ENCODE assay signal across 17 cellular contexts in the genomic region with DNA sequence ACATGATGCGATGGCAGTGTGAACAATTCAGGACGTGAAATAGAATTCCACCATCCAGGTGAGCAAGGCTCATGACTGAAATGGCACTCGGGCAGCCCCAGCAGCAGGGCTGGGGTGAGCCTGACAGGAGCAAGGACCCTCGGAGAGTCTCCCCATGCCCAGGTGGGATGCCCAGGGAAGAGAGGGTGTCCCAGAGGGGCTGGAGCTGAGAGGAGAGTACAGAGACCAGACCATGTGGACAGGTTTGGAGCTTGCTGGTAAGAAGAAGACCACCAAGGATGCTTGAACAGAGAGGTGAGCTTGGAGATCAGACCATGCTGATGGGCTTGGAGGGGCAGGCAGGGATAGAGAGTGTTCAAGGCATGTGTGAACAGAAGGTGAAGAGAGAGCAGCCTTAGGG.
DNase-seq lines count a peak whose midpoint lies in the region; ATAC-seq, FAIRE-seq and TF ChIP-seq lines count a peak whose summit lies in the region.
"Had no signal": no experiment of that assay in that cellular context is flagged by ENCODE, and none has a peak within 500 bp of the region (broad histone marks: within the 10 kb centered on the region; RNA-seq: fewer than 3 reads in every experiment).

No MANE protein-coding gene starts in this region.

- 71 to 75% (median 74%) methylated on average over 4 of the region's 4 CpGs for WGBS in heart left ventricle, 4 donors
- WGBS in K562 (ENCODE audit: insufficient coverage, low coverage, missing lambda C conversion rate), result 8% methylated on average over 4 of the region's 4 CpGs
- WGBS in upper lobe of left lung, 2 donors, result 64 to 82% methylated on average over 4 of the region's 4 CpGs

- POLR2A ChIA-PET in K562 (lab: Yijun Ruan, JAX), result no interaction called here

- H3K9me3 Mint-ChIP-seq in activated CD8-positive, alpha-beta memory T cell treated with anti-CD3 and anti-CD28 coated beads, Interleukin-2, amount 10 ng/mL, durations not matched to agents 7 days and 5 days (ENCODE audit: low read depth), result no peaks in the 10 kb centered on the region

- H3K4me1 Mint-ChIP-seq in activated CD8-positive, alpha-beta memory T cell treated with anti-CD3 and anti-CD28 coated beads, Interleukin-2, amount 10 ng/mL, durations not matched to agents 7 days and 5 days, result peaks cover 2% of the 10 kb centered on the region

- CTCF ChIA-PET in K562 (lab: Yijun Ruan, JAX; ENCODE audit: low intra/inter-chr PET ratio), result no interaction called here
- CTCF ChIA-PET in activated CD8-positive, alpha-beta memory T cell treated with anti-CD3 and anti-CD28 coated beads, Interleukin-2, amount 10 ng/mL, durations not matched to agents 7 days and 5 days (lab: Charles Lee), result interaction anchor here (1.0 kb wide), 1 partner anchor 19 kb away, joined by 3 read pairs; no protein-coding TSS in a partner anchor

- H3K9ac ChIP-seq in K562 (ENCODE audit: insufficient read depth in 1 of 2, low read depth in 2 of 2, low read length in 2 of 2), result peak overlapping the region in 1 of 2 experiments; percentile 6; a peak in 1 of 4 replicates

- H3K79me2 ChIP-seq in K562 (ENCODE audit: control insufficient read depth, insufficient read depth, low read length), result no peaks in the 10 kb centered on the region

- H3K27ac Mint-ChIP-seq in activated CD8-positive, alpha-beta memory T cell treated with anti-CD3 and anti-CD28 coated beads, Interleukin-2, amount 10 ng/mL, durations not matched to agents 7 days and 5 days, result no peak overlapping the region

- TF ChIP-seq RAD21 in K562 (CRISPR knock-in tag; conservative IDR thresholded peaks at IDR 0.05 in 1 of 2, IDR thresholded peaks at IDR 0.05 in 1 of 2), result no peak

- no TSS peak for BruUV-seq in K562 (replicated peaks; lab: Mats Ljungman, UMichigan)

- no peak for FAIRE-seq in K562 (lab: Jason Lieb, UNC)

- H4K20me1 ChIP-seq in K562 (replicated peaks; ENCODE audit: control insufficient read depth, insufficient read depth, low read length), result peaks cover 7% of the 10 kb centered on the region; the same call in 1 of the 2 replicates

- TF ChIP-seq CTCF in heart left ventricle (IDR thresholded peaks at IDR 0.05), result no peak
- no peak for TF ChIP-seq CTCF in K562 (IDR thresholded peaks at IDR 0.05 in 2 of 3, conservative IDR thresholded peaks at IDR 0.05 in 1 of 3; ENCODE audit: insufficient read depth in 2 of 3, low read depth in 1 of 3, low read length in 3 of 3)
- no peak for TF ChIP-seq CTCF in upper lobe of left lung (IDR thresholded peaks at IDR 0.05)

- H3K4me3 ChIP-seq in heart left ventricle, result no peak overlapping the region
- H3K4me3 ChIP-seq in K562, result no peak overlapping the region
- no peak overlapping the region for H3K4me3 ChIP-seq in upper lobe of left lung

- H3K27me3 Mint-ChIP-seq in activated CD8-positive, alpha-beta memory T cell treated with anti-CD3 and anti-CD28 coated beads, Interleukin-2, amount 10 ng/mL, durations not matched to agents 7 days and 5 days, result peaks cover 59% of the 10 kb centered on the region

- ATAC-seq in heart left ventricle (peak in 1 of 4 donors; percentile 9), left ventricle myocardium superior (no peak), K562 (no peak), upper lobe of left lung (ENCODE audit: low FRiP score in 2 of 2) (no peak)
- ATAC-seq in activated CD8-positive, alpha-beta memory T cell treated with anti-CD3 and anti-CD28 coated beads, Interleukin-2, amount 10 ng/mL, durations not matched to agents 7 days and 5 days, result no peak

- DNase-seq in heart left ventricle (no peak), left ventricle myocardium superior (no peak), K562 (ENCODE audit: extremely low read depth in 1 of 4, low spot score in 3 of 4) (no peak), mesenteric fat pad (ENCODE audit: low spot score) (peak; percentile 60), upper lobe of left lung (no peak), NCI-H1694 treated with DMSO at 0.1 percent for 48 hours (lab: John Stamatoyannopoulos, UW) (no peak), substantia nigra (lab: John Stamatoyannopoulos, UW) (no peak)
- DNase-seq in activated CD8-positive, alpha-beta memory T cell treated with anti-CD3 and anti-CD28 coated beads, Interleukin-2, amount 10 ng/mL, durations not matched to agents 7 days and 5 days, result no peak
- DNase-seq: C1 segment of cervical spinal cord; KBM-7; NCI-H146; NCI-H2107; NCI-H345; NCI-H526 treated with DMSO at 0.1 percent for 48 hours; NK-92 treated with Interleukin-12 subunit alpha and Interleukin-12 subunit beta, amount 100 ng/mL, for 24 hours; OCI-M1 had no signal

- H3K4me3 Mint-ChIP-seq in activated CD8-positive, alpha-beta memory T cell treated with anti-CD3 and anti-CD28 coated beads, Interleukin-2, amount 10 ng/mL, durations not matched to agents 7 days and 5 days, result no peak overlapping the region

- peaks cover 0 to 4% (median 0%) of the 10 kb centered on the region in 9 donors for H3K27me3 ChIP-seq in heart left ventricle
- H3K27me3 ChIP-seq in K562 (ENCODE audit: control insufficient read depth in 2 of 2, insufficient read depth in 2 of 2, low read length in 2 of 2), result peaks cover 11 to 41% of the 10 kb centered on the region in 2 experiments; a peak in 3 of 5 replicates
- H3K27me3 ChIP-seq in upper lobe of left lung, result no peaks in the 10 kb centered on the region

- no peaks in the 10 kb centered on the region for H3K36me3 ChIP-seq in heart left ventricle
- no peaks in the 10 kb centered on the region for H3K36me3 ChIP-seq in K562 (ENCODE audit: control insufficient read depth, insufficient read depth, low read length)
- no peaks in the 10 kb centered on the region for H3K36me3 ChIP-seq in upper lobe of left lung

- intact Hi-C loops in heart left ventricle (cut with DNase I), result loop anchor here in 4 of 10 donors (1.0 to 5.0 kb wide), 4 partner anchors 30 to 84 kb away; partner anchors contain the start of gene RAMP3 (in 2 of the 4)
- intact Hi-C loops in left ventricle myocardium superior (cut with micrococcal nuclease), result no loop called here
- intact Hi-C loops in K562 (cut with micrococcal nuclease), result no loop called here

- no peak for TF ChIP-seq EP300 in K562 (IDR thresholded peaks at IDR 0.05; ENCODE audit: low read length)
- no peak for TF ChIP-seq EP300 in upper lobe of left lung (IDR thresholded peaks at IDR 0.05)

- peaks cover 0 to 37% (median 15%) of the 10 kb centered on the region in 12 donors for H3K4me1 ChIP-seq in heart left ventricle
- H3K4me1 ChIP-seq in K562 (replicated peaks in 1 of 2; ENCODE audit: control insufficient read depth in 2 of 2, insufficient read depth in 2 of 2, low read length in 2 of 2), result peaks cover 7 to 11% of the 10 kb centered on the region in 2 experiments; a peak in 3 of 5 replicates
- peaks cover 8 to 21% (median 14%) of the 10 kb centered on the region in 4 donors for H3K4me1 ChIP-seq in upper lobe of left lung

- peak overlapping the region; percentile 26 for H3K4me2 ChIP-seq in K562 (ENCODE audit: insufficient read depth, low read length)

- in situ Hi-C loops in K562 (cut with MboI), result no loop called here

- peak overlapping the region; percentile 38 to 87 (median 65) for H3K27ac ChIP-seq in heart left ventricle
- no peak overlapping the region for H3K27ac ChIP-seq in K562 (ENCODE audit: extremely low read depth, low read depth, low read length)
- peak overlapping the region; percentile 51 to 86 (median 60) for H3K27ac ChIP-seq in upper lobe of left lung
- no peak overlapping the region for H3K27ac ChIP-seq in substantia nigra (ENCODE audit: low read depth, low read length, poor library complexity, severe bottlenecking)
- H3K27ac ChIP-seq: HL-60 had no signal

- no peaks in the 10 kb centered on the region for H3K36me3 Mint-ChIP-seq in activated CD8-positive, alpha-beta memory T cell treated with anti-CD3 and anti-CD28 coated beads, Interleukin-2, amount 10 ng/mL, durations not matched to agents 7 days and 5 days

- TF ChIP-seq POLR2A in heart left ventricle (IDR thresholded peaks at IDR 0.05), result no peak
- no peak for TF ChIP-seq POLR2A in K562 (conservative IDR thresholded peaks at IDR 0.05)
- no peak for TF ChIP-seq POLR2A in upper lobe of left lung (IDR thresholded peaks at IDR 0.05)

- no peaks in the 10 kb centered on the region for H3K9me1 ChIP-seq in K562 (ENCODE audit: control insufficient read depth, insufficient read depth, low read length)

- H2AFZ ChIP-seq in K562 (ENCODE audit: low read depth, low read length), result no peak overlapping the region

- no peaks in the 10 kb centered on the region for H3K9me3 ChIP-seq in heart left ventricle
- H3K9me3 ChIP-seq in K562 (replicated peaks; ENCODE audit: control insufficient read depth, insufficient read depth, low read depth, low read length), result no peaks in the 10 kb centered on the region
- H3K9me3 ChIP-seq in upper lobe of left lung, result no peaks in the 10 kb centered on the region

TF ChIP-seq in K562, 482 proteins besides CTCF, POLR2A, EP300 and RAD21:
- TF ChIP-seq, protein P1, sequence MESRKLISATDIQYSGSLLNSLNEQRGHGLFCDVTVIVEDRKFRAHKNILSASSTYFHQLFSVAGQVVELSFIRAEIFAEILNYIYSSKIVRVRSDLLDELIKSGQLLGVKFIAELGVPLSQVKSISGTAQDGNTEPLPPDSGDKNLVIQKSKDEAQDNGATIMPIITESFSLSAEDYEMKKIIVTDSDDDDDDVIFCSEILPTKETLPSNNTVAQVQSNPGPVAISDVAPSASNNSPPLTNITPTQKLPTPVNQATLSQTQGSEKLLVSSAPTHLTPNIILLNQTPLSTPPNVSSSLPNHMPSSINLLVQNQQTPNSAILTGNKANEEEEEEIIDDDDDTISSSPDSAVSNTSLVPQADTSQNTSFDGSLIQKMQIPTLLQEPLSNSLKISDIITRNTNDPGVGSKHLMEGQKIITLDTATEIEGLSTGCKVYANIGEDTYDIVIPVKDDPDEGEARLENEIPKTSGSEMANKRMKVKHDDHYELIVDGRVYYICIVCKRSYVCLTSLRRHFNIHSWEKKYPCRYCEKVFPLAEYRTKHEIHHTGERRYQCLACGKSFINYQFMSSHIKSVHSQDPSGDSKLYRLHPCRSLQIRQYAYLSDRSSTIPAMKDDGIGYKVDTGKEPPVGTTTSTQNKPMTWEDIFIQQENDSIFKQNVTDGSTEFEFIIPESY (CRISPR knock-in tag; IDR thresholded peaks at IDR 0.05), result no peak
- no peak for TF ChIP-seq TRIM28 (IDR thresholded peaks at IDR 0.05)
TF ChIP-seq in K562: peak in this region for 0.

Comparison
In these comparisons a context has a peak if more than half of its experiments do, and no peak if none do; other contexts are left out.
1. H3K27ac ChIP-seq: peak in heart left ventricle (12 of 12) and upper lobe of left lung (4 of 4); none in K562 (single experiment) and substantia nigra (single experiment).